7 cellular contexts compared by ENCODE assay signal in the genomic region with DNA sequence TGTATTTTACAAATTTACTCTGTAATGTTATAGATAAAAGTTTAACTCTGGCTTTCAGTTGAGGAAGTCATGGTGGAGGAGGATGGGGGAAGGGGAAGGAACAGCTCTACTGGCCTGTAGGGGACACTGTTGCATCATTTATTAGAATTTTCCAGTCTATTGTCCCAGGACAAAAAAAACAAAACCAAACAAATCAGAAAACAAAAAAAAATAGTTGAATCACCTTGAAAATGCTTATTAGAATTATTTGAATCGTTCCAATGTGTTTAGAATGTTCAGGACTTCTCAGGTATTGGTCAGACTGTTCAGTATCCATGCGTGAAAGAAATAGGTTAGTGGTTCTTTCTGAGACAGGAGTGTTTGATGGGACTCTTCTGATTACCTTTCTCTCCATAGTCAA.
DNase-seq lines count a peak whose midpoint lies in the region; ATAC-seq and TF ChIP-seq lines count a peak whose summit lies in the region.

No MANE protein-coding gene starts in this region.

- no peak for ATAC-seq in GM21360 (IDR thresholded peaks at IDR 0.05; ENCODE audit: unreplicated experiment)

- dilution Hi-C loops in mammary epithelial cell (cut with HindIII; ENCODE audit: low sequenced_read_pairs): loop anchor here (5.0 kb wide), 1 partner anchor 39 kb away; no protein-coding TSS in a partner anchor

- CTCF ChIA-PET in mammary epithelial cell (lab: Charles Lee; ENCODE audit: low non-redundant PET): no interaction called here

- TF ChIP-seq CTCF in GM12865 (IDR thresholded peaks at IDR 0.05; ENCODE audit: insufficient read depth, low read depth, low read length, missing control alignments) (peak; percentile 66), LNCAP (IDR thresholded peaks at IDR 0.05) (peak; percentile 66), mammary epithelial cell (conservative IDR thresholded peaks at IDR 0.05 in 1 of 2, IDR thresholded peaks at IDR 0.05 in 1 of 2; ENCODE audit: extremely low read depth in 1 of 2, insufficient read depth in 1 of 2, low read depth in 1 of 2, low read length in 2 of 2) (peak; percentile 83 to 94), liver (IDR thresholded peaks at IDR 0.05; ENCODE audit: low read depth, low read length, missing input control) (peak; percentile 84)

- H3K27me3 ChIP-seq in mammary epithelial cell (ENCODE audit: insufficient read depth, low read length): no peaks in the 10 kb centered on the region
- no peaks in the 10 kb centered on the region for H3K27me3 ChIP-seq in liver (ENCODE audit: control insufficient read depth in 4 of 4, insufficient read depth in 4 of 4, low read length in 3 of 4)

- no TSS peak for BruUV-seq in mammary epithelial cell (replicated peaks; lab: Mats Ljungman, UMichigan)

- H3K9me3 ChIP-seq in mammary epithelial cell (replicated peaks; ENCODE audit: insufficient read depth, low read length): no peaks in the 10 kb centered on the region
- H3K9me3 ChIP-seq in liver (ENCODE audit: control insufficient read depth in 4 of 4, low read length in 3 of 4): no peaks in the 10 kb centered on the region

- no peak overlapping the region for H3K4me2 ChIP-seq in mammary epithelial cell (ENCODE audit: insufficient read depth, low read depth, low read length)

- H3K36me3 ChIP-seq in mammary epithelial cell (ENCODE audit: insufficient read depth, low read length) (no peaks in the 10 kb centered on the region), liver (ENCODE audit: control insufficient read depth in 4 of 4, insufficient read depth in 3 of 4, low read depth in 1 of 4, low read length in 3 of 4) (peaks cover 0 to 2% (median 0%) of the 10 kb centered on the region in 4 donors)

- peak; percentile 84 to 87 for TF ChIP-seq RAD21 in liver (IDR thresholded peaks at IDR 0.05)

- 50% methylated on average over 2 of the region's 2 CpGs for WGBS in mammary epithelial cell (ENCODE audit: low coverage, missing lambda C conversion rate)
- 61% methylated on average over 2 of the region's 2 CpGs for WGBS in liver

- intact Hi-C loops in mammary epithelial cell (cut with micrococcal nuclease): loop anchor here (1.0 to 5.0 kb wide), 9 partner anchors 173 to 1426 kb away; no protein-coding TSS in a partner anchor

- H3K9ac ChIP-seq in mammary epithelial cell (ENCODE audit: insufficient read depth, low read length): no peak overlapping the region
- no peak overlapping the region for H3K9ac ChIP-seq in liver (ENCODE audit: low read depth in 1 of 2, low read length in 2 of 2)

- no peaks in the 10 kb centered on the region for H3K79me2 ChIP-seq in mammary epithelial cell (ENCODE audit: insufficient read depth, low read length)

- no peak overlapping the region for H3K27ac ChIP-seq in mammary epithelial cell (ENCODE audit: insufficient read depth, low read depth, low read length)
- H3K27ac ChIP-seq in liver (ENCODE audit: low read depth in 1 of 2, low read length in 2 of 2): no peak overlapping the region

- no peak overlapping the region for H2AFZ ChIP-seq in mammary epithelial cell (ENCODE audit: low read depth, low read length)

- H3K4me3 ChIP-seq in GM12865 (ENCODE audit: low read depth, low read length): no peak overlapping the region
- H3K4me3 ChIP-seq in mammary epithelial cell (replicated peaks in 1 of 3; ENCODE audit: insufficient read depth in 1 of 3, low read depth in 2 of 3, low read length in 3 of 3): no peak overlapping the region
- H3K4me3 ChIP-seq in liver (ENCODE audit: low read depth in 1 of 3, low read length in 3 of 3): no peak overlapping the region

- H4K20me1 ChIP-seq in mammary epithelial cell (ENCODE audit: insufficient read depth, low read length): no peaks in the 10 kb centered on the region

- peak; percentile 48 for DNase-seq in GM12865 (ENCODE audit: low read depth)
- peak; percentile 43 for DNase-seq in mammary epithelial cell
- no peak for DNase-seq in 8988T
- no peak for DNase-seq in occipital lobe (lab: John Stamatoyannopoulos, UW)

- in situ Hi-C loops in mammary epithelial cell (cut with MboI; ENCODE audit: low sequenced_read_pairs in 2 of 2): no loop called here

- H3K4me1 ChIP-seq in mammary epithelial cell (ENCODE audit: insufficient read depth, low read length): peaks cover 3% of the 10 kb centered on the region
- peaks cover 0 to 3% (median 2%) of the 10 kb centered on the region in 4 donors for H3K4me1 ChIP-seq in liver (ENCODE audit: control insufficient read depth in 4 of 4, insufficient read depth in 4 of 4, low read length in 3 of 4)

TF ChIP-seq in liver, 16 proteins besides CTCF, POLR2A, EP300 and RAD21:
- TF ChIP-seq, protein P1, sequence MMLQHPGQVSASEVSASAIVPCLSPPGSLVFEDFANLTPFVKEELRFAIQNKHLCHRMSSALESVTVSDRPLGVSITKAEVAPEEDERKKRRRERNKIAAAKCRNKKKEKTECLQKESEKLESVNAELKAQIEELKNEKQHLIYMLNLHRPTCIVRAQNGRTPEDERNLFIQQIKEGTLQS (IDR thresholded peaks at IDR 0.05): no peak
- TF ChIP-seq YY1 (IDR thresholded peaks at IDR 0.05): peak; percentile 20
TF ChIP-seq in liver: peak in this region for 1.

Comparison
In these comparisons a context has a peak if more than half of its experiments do, and no peak if none do; other contexts are left out.
1. DNase-seq: peak in GM12865 (single experiment) and mammary epithelial cell (single experiment); none in 8988T (single experiment) and occipital lobe (single experiment).
2. Peak in every context shown above with its lines, with median percentiles within 50 percentile points of each other: CTCF ChIP-seq.